1 cellular context compared by ENCODE assay signal in genomic region chr9:105064248-105065118, GRCh38.
TF ChIP-seq lines count a peak whose summit lies in the region.

No MANE protein-coding gene starts in this region.

TF ChIP-seq in K562, 482 proteins besides CTCF, POLR2A, EP300 and RAD21 (continued from another document and continues in another):
- no peak for TF ChIP-seq RERE (CRISPR knock-in tag; IDR thresholded peaks at IDR 0.05; ENCODE audit: borderline replicate concordance)
- TF ChIP-seq PTTG1 (tag; IDR thresholded peaks at IDR 0.05; ENCODE audit: low read depth) = peak; percentile 85
- peak; percentile 62; the same call in 1 of the 2 replicates for TF ChIP-seq MEF2D (tag; conservative IDR thresholded peaks at IDR 0.05; ENCODE audit: low read depth)
- TF ChIP-seq ZNF830 (CRISPR knock-in tag; IDR thresholded peaks at IDR 0.05) = no peak
- 0 out of 4 replicates have a peak, but pooled peaks of 1 of the 2 experiments have one; percentile 15 for TF ChIP-seq NRF1 (conservative IDR thresholded peaks at IDR 0.05 in 1 of 2, IDR thresholded peaks at IDR 0.05 in 1 of 2)
- TF ChIP-seq, protein P1, sequence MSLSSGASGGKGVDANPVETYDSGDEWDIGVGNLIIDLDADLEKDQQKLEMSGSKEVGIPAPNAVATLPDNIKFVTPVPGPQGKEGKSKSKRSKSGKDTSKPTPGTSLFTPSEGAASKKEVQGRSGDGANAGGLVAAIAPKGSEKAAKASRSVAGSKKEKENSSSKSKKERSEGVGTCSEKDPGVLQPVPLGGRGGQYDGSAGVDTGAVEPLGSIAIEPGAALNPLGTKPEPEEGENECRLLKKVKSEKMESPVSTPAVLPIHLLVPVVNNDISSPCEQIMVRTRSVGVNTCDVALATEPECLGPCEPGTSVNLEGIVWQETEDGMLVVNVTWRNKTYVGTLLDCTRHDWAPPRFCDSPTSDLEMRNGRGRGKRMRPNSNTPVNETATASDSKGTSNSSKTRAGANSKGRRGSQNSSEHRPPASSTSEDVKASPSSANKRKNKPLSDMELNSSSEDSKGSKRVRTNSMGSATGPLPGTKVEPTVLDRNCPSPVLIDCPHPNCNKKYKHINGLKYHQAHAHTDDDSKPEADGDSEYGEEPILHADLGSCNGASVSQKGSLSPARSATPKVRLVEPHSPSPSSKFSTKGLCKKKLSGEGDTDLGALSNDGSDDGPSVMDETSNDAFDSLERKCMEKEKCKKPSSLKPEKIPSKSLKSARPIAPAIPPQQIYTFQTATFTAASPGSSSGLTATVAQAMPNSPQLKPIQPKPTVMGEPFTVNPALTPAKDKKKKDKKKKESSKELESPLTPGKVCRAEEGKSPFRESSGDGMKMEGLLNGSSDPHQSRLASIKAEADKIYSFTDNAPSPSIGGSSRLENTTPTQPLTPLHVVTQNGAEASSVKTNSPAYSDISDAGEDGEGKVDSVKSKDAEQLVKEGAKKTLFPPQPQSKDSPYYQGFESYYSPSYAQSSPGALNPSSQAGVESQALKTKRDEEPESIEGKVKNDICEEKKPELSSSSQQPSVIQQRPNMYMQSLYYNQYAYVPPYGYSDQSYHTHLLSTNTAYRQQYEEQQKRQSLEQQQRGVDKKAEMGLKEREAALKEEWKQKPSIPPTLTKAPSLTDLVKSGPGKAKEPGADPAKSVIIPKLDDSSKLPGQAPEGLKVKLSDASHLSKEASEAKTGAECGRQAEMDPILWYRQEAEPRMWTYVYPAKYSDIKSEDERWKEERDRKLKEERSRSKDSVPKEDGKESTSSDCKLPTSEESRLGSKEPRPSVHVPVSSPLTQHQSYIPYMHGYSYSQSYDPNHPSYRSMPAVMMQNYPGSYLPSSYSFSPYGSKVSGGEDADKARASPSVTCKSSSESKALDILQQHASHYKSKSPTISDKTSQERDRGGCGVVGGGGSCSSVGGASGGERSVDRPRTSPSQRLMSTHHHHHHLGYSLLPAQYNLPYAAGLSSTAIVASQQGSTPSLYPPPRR (CRISPR knock-in tag; IDR thresholded peaks at IDR 0.05; ENCODE audit: borderline replicate concordance) = no peak
- TF ChIP-seq TEAD4 (IDR thresholded peaks at IDR 0.05; ENCODE audit: low read length) = peak; percentile 17; the same call in 1 of the 2 replicates
- no peak for TF ChIP-seq TEAD4 (CRISPR knock-in tag; IDR thresholded peaks at IDR 0.05; ENCODE audit: borderline replicate concordance)
- peak; percentile 39; the same call in 1 of the 2 replicates for TF ChIP-seq CBFA2T2 (conservative IDR thresholded peaks at IDR 0.05)
- no peak for TF ChIP-seq MAFG (tag; conservative IDR thresholded peaks at IDR 0.05)
- TF ChIP-seq CBX3 (IDR thresholded peaks at IDR 0.05; ENCODE audit: borderline replicate concordance in 1 of 2, low read length in 2 of 2) = no peak
- TF ChIP-seq ZNF518B (CRISPR knock-in tag; IDR thresholded peaks at IDR 0.05) = no peak
- peak; percentile 80 for TF ChIP-seq ZNF311 (CRISPR knock-in tag; IDR thresholded peaks at IDR 0.05)
- TF ChIP-seq MYBL2 (IDR thresholded peaks at IDR 0.05; ENCODE audit: low read depth) = no peak
- TF ChIP-seq MYBL2 (CRISPR knock-in tag; IDR thresholded peaks at IDR 0.05; ENCODE audit: borderline replicate concordance) = no peak
- TF ChIP-seq GATAD2A (IDR thresholded peaks at IDR 0.05) = no peak
- TF ChIP-seq DNMT1 (IDR thresholded peaks at IDR 0.05) = no peak
- TF ChIP-seq ZNF197 (CRISPR knock-in tag; IDR thresholded peaks at IDR 0.05; ENCODE audit: low read depth) = no peak
- TF ChIP-seq, protein P2, sequence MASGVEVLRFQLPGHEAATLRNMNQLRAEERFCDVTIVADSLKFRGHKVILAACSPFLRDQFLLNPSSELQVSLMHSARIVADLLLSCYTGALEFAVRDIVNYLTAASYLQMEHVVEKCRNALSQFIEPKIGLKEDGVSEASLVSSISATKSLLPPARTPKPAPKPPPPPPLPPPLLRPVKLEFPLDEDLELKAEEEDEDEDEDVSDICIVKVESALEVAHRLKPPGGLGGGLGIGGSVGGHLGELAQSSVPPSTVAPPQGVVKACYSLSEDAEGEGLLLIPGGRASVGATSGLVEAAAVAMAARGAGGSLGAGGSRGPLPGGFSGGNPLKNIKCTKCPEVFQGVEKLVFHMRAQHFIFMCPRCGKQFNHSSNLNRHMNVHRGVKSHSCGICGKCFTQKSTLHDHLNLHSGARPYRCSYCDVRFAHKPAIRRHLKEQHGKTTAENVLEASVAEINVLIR (CRISPR knock-in tag; IDR thresholded peaks at IDR 0.05) = peak; percentile 59
- TF ChIP-seq ATF4 (CRISPR knock-in tag; IDR thresholded peaks at IDR 0.05) = peak; percentile 78
- TF ChIP-seq, protein P3, sequence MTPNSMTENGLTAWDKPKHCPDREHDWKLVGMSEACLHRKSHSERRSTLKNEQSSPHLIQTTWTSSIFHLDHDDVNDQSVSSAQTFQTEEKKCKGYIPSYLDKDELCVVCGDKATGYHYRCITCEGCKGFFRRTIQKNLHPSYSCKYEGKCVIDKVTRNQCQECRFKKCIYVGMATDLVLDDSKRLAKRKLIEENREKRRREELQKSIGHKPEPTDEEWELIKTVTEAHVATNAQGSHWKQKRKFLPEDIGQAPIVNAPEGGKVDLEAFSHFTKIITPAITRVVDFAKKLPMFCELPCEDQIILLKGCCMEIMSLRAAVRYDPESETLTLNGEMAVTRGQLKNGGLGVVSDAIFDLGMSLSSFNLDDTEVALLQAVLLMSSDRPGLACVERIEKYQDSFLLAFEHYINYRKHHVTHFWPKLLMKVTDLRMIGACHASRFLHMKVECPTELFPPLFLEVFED (CRISPR knock-in tag; conservative IDR thresholded peaks at IDR 0.05) = 0 out of 2 replicates have a peak, but pooled peaks have one; percentile 10
- TF ChIP-seq CHCHD3 (CRISPR knock-in tag; IDR thresholded peaks at IDR 0.05) = no peak
- TF ChIP-seq KLF13 (tag; IDR thresholded peaks at IDR 0.05; ENCODE audit: borderline replicate concordance, low read depth) = no peak
- TF ChIP-seq ZNF584 (CRISPR knock-in tag; IDR thresholded peaks at IDR 0.05; ENCODE audit: low read depth) = peak; percentile 77; the same call in 1 of the 2 replicates
- no peak for TF ChIP-seq ATF1 (CRISPR knock-in tag; IDR thresholded peaks at IDR 0.05)
- no peak for TF ChIP-seq ATF1 (tag; IDR thresholded peaks at IDR 0.05)
- no peak for TF ChIP-seq ZNF184 (CRISPR knock-in tag; IDR thresholded peaks at IDR 0.05)
- TF ChIP-seq, protein P4, sequence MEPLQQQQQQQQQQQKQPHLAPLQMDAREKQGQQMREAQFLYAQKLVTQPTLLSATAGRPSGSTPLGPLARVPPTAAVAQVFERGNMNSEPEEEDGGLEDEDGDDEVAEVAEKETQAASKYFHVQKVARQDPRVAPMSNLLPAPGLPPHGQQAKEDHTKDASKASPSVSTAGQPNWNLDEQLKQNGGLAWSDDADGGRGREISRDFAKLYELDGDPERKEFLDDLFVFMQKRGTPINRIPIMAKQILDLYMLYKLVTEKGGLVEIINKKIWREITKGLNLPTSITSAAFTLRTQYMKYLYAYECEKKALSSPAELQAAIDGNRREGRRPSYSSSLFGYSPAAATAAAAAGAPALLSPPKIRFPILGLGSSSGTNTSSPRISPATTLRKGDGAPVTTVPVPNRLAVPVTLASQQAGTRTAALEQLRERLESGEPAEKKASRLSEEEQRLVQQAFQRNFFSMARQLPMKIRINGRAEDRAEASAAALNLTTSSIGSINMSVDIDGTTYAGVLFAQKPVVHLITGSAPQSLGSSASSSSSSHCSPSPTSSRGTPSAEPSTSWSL (CRISPR knock-in tag; IDR thresholded peaks at IDR 0.05; ENCODE audit: borderline replicate concordance) = no peak
- no peak for TF ChIP-seq ZNF449 (CRISPR knock-in tag; IDR thresholded peaks at IDR 0.05)
- TF ChIP-seq DIDO1 (tag; IDR thresholded peaks at IDR 0.05; ENCODE audit: low read depth) = no peak
- TF ChIP-seq DDX20 (tag; IDR thresholded peaks at IDR 0.05; ENCODE audit: low read depth) = 0 out of 2 replicates have a peak, but pooled peaks have one; percentile 63
- no peak for TF ChIP-seq NFIX (CRISPR knock-in tag; IDR thresholded peaks at IDR 0.05; ENCODE audit: low read depth)
- TF ChIP-seq, protein P5, sequence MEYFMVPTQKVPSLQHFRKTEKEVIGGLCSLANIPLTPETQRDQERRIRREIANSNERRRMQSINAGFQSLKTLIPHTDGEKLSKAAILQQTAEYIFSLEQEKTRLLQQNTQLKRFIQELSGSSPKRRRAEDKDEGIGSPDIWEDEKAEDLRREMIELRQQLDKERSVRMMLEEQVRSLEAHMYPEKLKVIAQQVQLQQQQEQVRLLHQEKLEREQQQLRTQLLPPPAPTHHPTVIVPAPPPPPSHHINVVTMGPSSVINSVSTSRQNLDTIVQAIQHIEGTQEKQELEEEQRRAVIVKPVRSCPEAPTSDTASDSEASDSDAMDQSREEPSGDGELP (CRISPR knock-in tag; IDR thresholded peaks at IDR 0.05; ENCODE audit: borderline replicate concordance) = peak; percentile 95
- TF ChIP-seq, protein P6, sequence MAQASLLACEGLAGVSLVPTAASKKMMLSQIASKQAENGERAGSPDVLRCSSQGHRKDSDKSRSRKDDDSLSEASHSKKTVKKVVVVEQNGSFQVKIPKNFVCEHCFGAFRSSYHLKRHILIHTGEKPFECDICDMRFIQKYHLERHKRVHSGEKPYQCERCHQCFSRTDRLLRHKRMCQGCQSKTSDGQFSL (CRISPR knock-in tag; IDR thresholded peaks at IDR 0.05) = no peak
- TF ChIP-seq, protein P6 (tag; IDR thresholded peaks at IDR 0.05) = peak in 1 of 2 experiments; percentile 66; a peak in 1 of 4 replicates
- TF ChIP-seq ZNF561 (CRISPR knock-in tag; conservative IDR thresholded peaks at IDR 0.05) = 0 out of 2 replicates have a peak, but pooled peaks have one; percentile 6
- TF ChIP-seq BHLHE40 (IDR thresholded peaks at IDR 0.05; ENCODE audit: low read length) = peak; percentile 65
